In genomic region chr2:200380833-200381542, GRCh38 we compare ENCODE assay signal across 11 cellular contexts.
DNase-seq lines count a peak whose midpoint lies in the region; ATAC-seq, FAIRE-seq and TF ChIP-seq lines count a peak whose summit lies in the region.
"Had no signal": no experiment of that assay in that cellular context is flagged by ENCODE, and none has a peak within 500 bp of the region (broad histone marks: within the 10 kb centered on the region; RNA-seq: fewer than 3 reads in every experiment).

No MANE protein-coding gene starts in this region.

- peaks cover 0 to 93% of the 10 kb centered on the region in 2 experiments; a peak in 3 of 4 replicates for H3K79me2 ChIP-seq in H1 (ENCODE audit: control insufficient read depth in 1 of 2, insufficient read depth in 2 of 2, low read length in 2 of 2)

- intact Hi-C loops in activated naive CD4-positive, alpha-beta T cell treated with anti-CD3 and anti-CD28 coated beads for 36 hours (cut with micrococcal nuclease) = no loop called here
- intact Hi-C loops in upper lobe of right lung (cut with DNase I) = no loop called here
- intact Hi-C loops in spleen (cut with DNase I; ENCODE audit: low total_unique reads) = no loop called here

- no peak overlapping the region for H2BK20ac ChIP-seq in H1 (ENCODE audit: low read length)

- H3K4me1 Mint-ChIP-seq in activated naive CD4-positive, alpha-beta T cell treated with anti-CD3 and anti-CD28 coated beads for 36 hours (ENCODE audit: low read depth) = peaks cover 28% of the 10 kb centered on the region
- H3K4me1 Mint-ChIP-seq in stimulated activated naive B cell treated with anti-CD40 and anti-IgM and Interleukin-4, amounts not matched to agents 10 μg/mL and 1 μg/mL and 100 μg/mL, for 72 hours = no peaks in the 10 kb centered on the region

- H4K20me1 ChIP-seq in H1 (replicated peaks in 1 of 2; ENCODE audit: control insufficient read depth in 1 of 2, insufficient read depth in 2 of 2, low read length in 2 of 2) = no peaks in the 10 kb centered on the region

- no peak for TF ChIP-seq EP300 in H1 (IDR thresholded peaks at IDR 0.05; ENCODE audit: borderline replicate concordance in 1 of 2, low read depth in 2 of 2, low read length in 2 of 2)

- peak overlapping the region; percentile 13 for H3K27ac Mint-ChIP-seq in activated naive CD4-positive, alpha-beta T cell treated with anti-CD3 and anti-CD28 coated beads for 36 hours
- H3K27ac Mint-ChIP-seq in stimulated activated naive B cell treated with anti-CD40 and anti-IgM and Interleukin-4, amounts not matched to agents 10 μg/mL and 1 μg/mL and 100 μg/mL, for 72 hours = no peak overlapping the region

- H3K14ac ChIP-seq in H1 (ENCODE audit: insufficient read length) = no peak overlapping the region

- H3K79me1 ChIP-seq in H1 (ENCODE audit: low read depth, low read length) = peaks cover 4% of the 10 kb centered on the region; the same call in 1 of the 2 replicates

- H3K4me2 ChIP-seq in H1 (ENCODE audit: insufficient read depth in 1 of 2, low read depth in 2 of 2, low read length in 2 of 2) = no peak overlapping the region; a peak in 1 of 4 replicates

- no peaks in the 10 kb centered on the region for H3K9me3 ChIP-seq in H1 (ENCODE audit: insufficient read depth in 2 of 2, low read depth in 1 of 2, low read length in 1 of 2)
- H3K9me3 ChIP-seq in upper lobe of right lung = no peaks in the 10 kb centered on the region
- H3K9me3 ChIP-seq in spleen = no peaks in the 10 kb centered on the region
- H3K9me3 ChIP-seq: sigmoid colon had no signal

- H3K18ac ChIP-seq in H1 (ENCODE audit: extremely low read depth, low read length) = no peak overlapping the region

- 81% methylated on average over 5 of the region's 5 CpGs; no CpG with 5 or more reads in 1 of the 2 experiments for WGBS in H1 (ENCODE audit: extremely low coverage in 1 of 2, insufficient coverage in 1 of 2, insufficient read length in 1 of 2, insufficient replicate concordance in 2 of 2, low coverage in 1 of 2, low lambda C conversion rate in 2 of 2, missing lambda C conversion rate in 1 of 2), 2 experiments
- WGBS in spleen, 5 donors = 46 to 66% (median 58%) methylated on average over 5 of the region's 5 CpGs

- no peaks in the 10 kb centered on the region for H3K36me3 ChIP-seq in H1 (ENCODE audit: control insufficient read depth in 2 of 4, insufficient read depth in 4 of 4, low read length in 3 of 4)
- no peaks in the 10 kb centered on the region for H3K36me3 ChIP-seq in upper lobe of right lung
- H3K36me3 ChIP-seq in spleen = no peaks in the 10 kb centered on the region
- H3K36me3 ChIP-seq: sigmoid colon had no signal

- H3K9me3 Mint-ChIP-seq in activated naive CD4-positive, alpha-beta T cell treated with anti-CD3 and anti-CD28 coated beads for 36 hours = no peaks in the 10 kb centered on the region
- H3K9me3 Mint-ChIP-seq in stimulated activated naive B cell treated with anti-CD40 and anti-IgM and Interleukin-4, amounts not matched to agents 10 μg/mL and 1 μg/mL and 100 μg/mL, for 72 hours = no peaks in the 10 kb centered on the region

- no peak overlapping the region for H4K8ac ChIP-seq in H1 (ENCODE audit: extremely low read depth, insufficient read depth, low read length)

- ATAC-seq in upper lobe of right lung = peak; percentile 55
- no peak for ATAC-seq in stimulated activated naive B cell treated with anti-CD40 and anti-IgM and Interleukin-4, amounts not matched to agents 10 μg/mL and 1 μg/mL and 100 μg/mL, for 72 hours (replicated peaks)

- no peak overlapping the region for H2AFZ ChIP-seq in H1 (ENCODE audit: low read length)

- H3K27me3 Mint-ChIP-seq in activated naive CD4-positive, alpha-beta T cell treated with anti-CD3 and anti-CD28 coated beads for 36 hours (ENCODE audit: low read depth) = no peaks in the 10 kb centered on the region
- H3K27me3 Mint-ChIP-seq in stimulated activated naive B cell treated with anti-CD40 and anti-IgM and Interleukin-4, amounts not matched to agents 10 μg/mL and 1 μg/mL and 100 μg/mL, for 72 hours = no peaks in the 10 kb centered on the region

- H4K91ac ChIP-seq in H1 (replicated peaks; ENCODE audit: insufficient read length, low read length) = no peak overlapping the region

- no peaks in the 10 kb centered on the region for H3K36me3 Mint-ChIP-seq in activated naive CD4-positive, alpha-beta T cell treated with anti-CD3 and anti-CD28 coated beads for 36 hours (ENCODE audit: low read depth)
- no peaks in the 10 kb centered on the region for H3K36me3 Mint-ChIP-seq in stimulated activated naive B cell treated with anti-CD40 and anti-IgM and Interleukin-4, amounts not matched to agents 10 μg/mL and 1 μg/mL and 100 μg/mL, for 72 hours

- FAIRE-seq in H1 (lab: Jason Lieb, UNC) = no peak

- no peak overlapping the region for H3K4me3 Mint-ChIP-seq in activated naive CD4-positive, alpha-beta T cell treated with anti-CD3 and anti-CD28 coated beads for 36 hours
- H3K4me3 Mint-ChIP-seq in stimulated activated naive B cell treated with anti-CD40 and anti-IgM and Interleukin-4, amounts not matched to agents 10 μg/mL and 1 μg/mL and 100 μg/mL, for 72 hours = no peak overlapping the region

- H3K4me1 ChIP-seq in H1 (replicated peaks in 1 of 4; ENCODE audit: control insufficient read depth in 3 of 4, insufficient read depth in 4 of 4, low read length in 3 of 4) (peaks cover 15 to 48% (median 39%) of the 10 kb centered on the region in 4 experiments), upper lobe of right lung (peaks cover 57% of the 10 kb centered on the region), spleen (peaks cover 13 to 83% (median 44%) of the 10 kb centered on the region in 6 donors)

- CTCF ChIA-PET in activated naive CD4-positive, alpha-beta T cell treated with anti-CD3 and anti-CD28 coated beads for 36 hours (lab: Charles Lee) = no interaction called here
- CTCF ChIA-PET in H1 (lab: Charles Lee; ENCODE audit: partially characterized antibody) = interaction anchor here (0.9 to 1.2 kb wide), 2 partner anchors 401 to 408 kb away, joined by 4 read pairs; no protein-coding TSS in a partner anchor

- H2BK5ac ChIP-seq in H1 (ENCODE audit: low read depth, low read length) = peak overlapping the region; percentile 35; the same call in 1 of the 2 replicates

- H3K4me3 ChIP-seq in H1 (ENCODE audit: extremely low read depth in 1 of 4, insufficient read depth in 2 of 4, low read depth in 3 of 4, low read length in 4 of 4) = no peak overlapping the region
- H3K4me3 ChIP-seq in upper lobe of right lung = no peak overlapping the region
- H3K4me3 ChIP-seq in spleen = no peak overlapping the region
- H3K4me3 ChIP-seq: sigmoid colon had no signal

- H3K23me2 ChIP-seq in H1 (ENCODE audit: low read depth, low read length) = no peaks in the 10 kb centered on the region

- H2BK12ac ChIP-seq in H1 (ENCODE audit: low read depth, low read length) = no peak overlapping the region

- H3K27me3 ChIP-seq in H1 (replicated peaks in 1 of 4; ENCODE audit: control insufficient read depth in 3 of 4, extremely low read depth in 1 of 4, insufficient read depth in 3 of 4, low read length in 3 of 4) (no peaks in the 10 kb centered on the region), upper lobe of right lung (no peaks in the 10 kb centered on the region), spleen (replicated peaks in 1 of 7) (no peaks in the 10 kb centered on the region)
- H3K27me3 ChIP-seq: sigmoid colon had no signal

- POLR2A ChIA-PET in H1 (lab: Charles Lee; ENCODE audit: partially characterized antibody) = interaction anchor here (1.0 to 1.1 kb wide), 2 partner anchors 18 to 33 kb away, joined by 4 to 5 read pairs; no protein-coding TSS in a partner anchor

- H2AK5ac ChIP-seq in H1 (ENCODE audit: low read depth, low read length) = no peak overlapping the region

- H3K27ac ChIP-seq in H1 (ENCODE audit: low read depth, low read length) (no peak overlapping the region), upper lobe of right lung (peak overlapping the region; percentile 58), spleen (peak overlapping the region in 3 of 8 donors; percentile 14 to 34 (median 14))

- peak in 1 of 2 experiments; percentile 32; a peak in 1 of 3 replicates for TF ChIP-seq POLR2A in H1 (IDR thresholded peaks at IDR 0.05; ENCODE audit: control extremely low read depth in 1 of 2, low read depth in 2 of 2, low read length in 2 of 2)
- TF ChIP-seq POLR2A in spleen (IDR thresholded peaks at IDR 0.05) = no peak

- H4K5ac ChIP-seq in H1 (ENCODE audit: insufficient read length, low read depth, low read length) = no peak overlapping the region

- no peak overlapping the region for H2BK15ac ChIP-seq in H1 (ENCODE audit: low read length)

- no peak for TF ChIP-seq RAD21 in H1 (IDR thresholded peaks at IDR 0.05 in 1 of 2, conservative IDR thresholded peaks at IDR 0.05 in 1 of 2; ENCODE audit: low read depth in 2 of 2, low read length in 2 of 2)

- H3K23ac ChIP-seq in H1 (ENCODE audit: insufficient read length) = no peak overlapping the region

- H3K4ac ChIP-seq in H1 (replicated peaks; ENCODE audit: insufficient read length, low read depth, low read length) = peak overlapping the region; percentile 47

- H3K56ac ChIP-seq in H1 (replicated peaks; ENCODE audit: insufficient read length, low read depth, low read length) = no peak overlapping the region

- no peak overlapping the region for H2BK120ac ChIP-seq in H1 (replicated peaks; ENCODE audit: low read depth, low read length)

- no peak for DNase-seq in activated naive CD4-positive, alpha-beta T cell treated with anti-CD3 and anti-CD28 coated beads for 36 hours
- DNase-seq in activated naive CD4-positive, alpha-beta T cell treated with Interleukin-2 at 50 U/mL for 16 hours = no peak
- peak; percentile 15 for DNase-seq in NCI-H526 treated with DMSO at 0.1 percent for 48 hours (lab: John Stamatoyannopoulos, UW)
- no peak for DNase-seq in H1 (ENCODE audit: low read depth in 1 of 2, low spot score in 2 of 2)
- no peak for DNase-seq in upper lobe of right lung
- no peak for DNase-seq in NK-92 (lab: John Stamatoyannopoulos, UW; ENCODE audit: unreplicated experiment)
- DNase-seq in spleen = no peak
- DNase-seq in stimulated activated naive B cell treated with anti-CD40 and anti-IgM and Interleukin-4, amounts not matched to agents 10 μg/mL and 1 μg/mL and 100 μg/mL, for 72 hours = no peak
- DNase-seq: activated CD8-positive, alpha-beta memory T cell treated with anti-CD3 and anti-CD28 coated beads, Interleukin-2, amount 50 U/mL, for 4 hours; NCI-H1417 treated with DMSO at 0.1 percent for 48 hours; sigmoid colon had no signal

- no peak overlapping the region for H3K9ac ChIP-seq in H1 (replicated peaks in 1 of 4; ENCODE audit: extremely low read depth in 1 of 4, low read depth in 3 of 4, low read length in 3 of 4)

- TF ChIP-seq CTCF in H1 (IDR thresholded peaks at IDR 0.05; ENCODE audit: control extremely low read depth in 1 of 3, insufficient read depth in 1 of 3, low read depth in 1 of 3, low read length in 3 of 3) = no peak
- TF ChIP-seq CTCF in upper lobe of right lung (IDR thresholded peaks at IDR 0.05) = no peak
- TF ChIP-seq CTCF in spleen (IDR thresholded peaks at IDR 0.05 in 8 of 11, conservative IDR thresholded peaks at IDR 0.05 in 3 of 11) = no peak

TF ChIP-seq in H1, 55 proteins besides CTCF, POLR2A, EP300 and RAD21 (continues in another document):
- TF ChIP-seq PHF8 (conservative IDR thresholded peaks at IDR 0.05; ENCODE audit: low read depth, low read length) (no peak), POLR2AphosphoS5 (IDR thresholded peaks at IDR 0.05; ENCODE audit: low read depth, low read length) (no peak), RXRA (IDR thresholded peaks at IDR 0.05; ENCODE audit: insufficient read depth, low read depth, low read length) (no peak), SAP30 (IDR thresholded peaks at IDR 0.05; ENCODE audit: insufficient read depth, insufficient replicate concordance, low read length) (no peak)
